Comparison of ENCODE assay signal across 11 cellular contexts in the genomic region with DNA sequence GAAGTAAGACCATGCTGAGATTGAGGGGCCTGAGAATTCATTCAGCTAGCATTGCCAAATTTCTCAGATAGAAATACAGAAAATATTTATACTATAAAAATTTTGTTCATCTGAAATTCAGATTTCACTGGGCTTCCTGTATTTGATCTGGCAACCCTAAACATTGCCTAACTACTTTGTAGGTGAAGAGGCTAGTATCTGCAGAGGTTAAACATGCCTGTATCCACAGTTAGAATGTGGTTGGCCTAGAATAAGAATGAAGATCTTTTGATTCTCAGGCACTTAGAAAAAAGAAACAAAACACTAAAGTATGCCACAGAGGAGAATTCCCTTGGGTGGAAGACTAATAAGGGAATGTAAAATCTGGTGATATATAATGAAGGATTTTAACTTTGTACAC.
"Had no signal": no experiment of that assay in that cellular context is flagged by ENCODE, and none has a peak within 500 bp of the region (broad histone marks: within the 10 kb centered on the region; RNA-seq: fewer than 3 reads in every experiment).

No MANE protein-coding gene starts in this region.

- H3K4me2 ChIP-seq: GM23338 had no signal

- H3K36me3 ChIP-seq: HAP-1 had no signal

- ATAC-seq: GM23338, HCT116 had no signal

- FAIRE-seq: H1, H54 had no signal

- H3K9me3 ChIP-seq: HAP-1 had no signal

- H3K9ac ChIP-seq: GM23248 had no signal

- H3K4me3 ChIP-seq: GM23248, GM23338, HAP-1 had no signal

- H2AFZ ChIP-seq: GM23248, GM23338 had no signal

- H3K27ac ChIP-seq: GM23248 had no signal

- DNase-seq: GM23248, GOT3, H7, H9, HCEC 1CT, HFFc6 had no signal
